Comparison of ENCODE assay signal across 8 cellular contexts in the genomic region with DNA sequence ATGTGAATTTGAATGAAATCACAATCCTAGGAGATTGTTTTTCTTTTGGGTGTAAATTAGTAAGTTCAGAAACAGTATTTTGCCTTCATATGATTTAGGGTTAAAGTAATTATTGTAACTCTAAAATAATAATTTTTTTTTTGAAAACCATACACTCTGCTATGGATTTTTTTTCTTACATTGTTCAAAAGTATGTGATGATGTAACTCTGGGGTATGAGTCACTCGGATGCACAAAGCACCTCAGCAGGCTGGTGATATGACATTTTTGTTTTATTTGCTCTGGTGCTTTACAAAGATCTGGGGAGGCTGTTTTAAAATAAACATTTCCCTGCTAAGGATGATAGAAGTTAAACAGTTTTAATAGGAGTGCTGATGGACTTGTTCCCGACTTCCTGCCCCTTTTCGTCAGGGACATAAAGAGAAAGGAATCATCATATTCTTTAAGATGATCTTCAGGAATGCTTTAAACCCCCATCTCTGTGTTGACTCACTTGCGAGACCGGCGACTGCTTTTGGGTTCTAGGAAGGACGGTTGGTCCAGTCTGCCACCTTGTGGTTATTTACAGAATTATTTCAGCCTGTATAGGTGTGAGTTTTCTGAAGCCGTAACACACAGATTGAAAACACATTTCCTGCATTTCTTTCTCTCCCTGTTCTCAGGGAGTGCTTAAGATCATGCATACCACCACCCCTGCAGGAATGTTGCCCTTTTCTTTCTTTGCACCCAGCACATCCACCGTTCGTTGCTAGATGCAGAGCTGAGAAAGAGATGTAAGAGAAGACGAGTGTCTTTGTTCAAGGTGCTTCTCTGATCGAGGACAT.
DNase-seq lines count a peak whose midpoint lies in the region; ATAC-seq and TF ChIP-seq lines count a peak whose summit lies in the region.

No MANE protein-coding gene starts in this region.

- intact Hi-C loops in adrenal gland (cut with DNase I), result loop anchor here (10.0 kb wide), 2 partner anchors 71 to 321 kb away; partner anchors contain the start of gene RAPGEF2 (in 2 of the 2)

- peak; percentile 55 for ATAC-seq in HG02571 (IDR thresholded peaks at IDR 0.05; ENCODE audit: unreplicated experiment)
- ATAC-seq in HG03457 (IDR thresholded peaks at IDR 0.05; ENCODE audit: unreplicated experiment), result no peak

- no peak for TF ChIP-seq POLR2A in adrenal gland (IDR thresholded peaks at IDR 0.05)

- no peaks in the 10 kb centered on the region for H3K36me3 ChIP-seq in adrenal gland (replicated peaks in 1 of 2)
- no peaks in the 10 kb centered on the region for H3K36me3 ChIP-seq in right atrium auricular region

- peaks cover 0 to 19% of the 10 kb centered on the region in 2 donors for H3K4me1 ChIP-seq in adrenal gland (replicated peaks in 1 of 2)
- H3K4me1 ChIP-seq in right atrium auricular region, result peaks cover 0 to 81% of the 10 kb centered on the region in 2 donors

- H3K27me3 ChIP-seq in adrenal gland, result no peaks in the 10 kb centered on the region
- H3K27me3 ChIP-seq in right atrium auricular region, result no peaks in the 10 kb centered on the region

- TF ChIP-seq CTCF in GM12864 (IDR thresholded peaks at IDR 0.05; ENCODE audit: low read depth, low read length, missing control alignments) (peak; percentile 75), adrenal gland (IDR thresholded peaks at IDR 0.05) (peak; percentile 78 to 91 (median 86)), right atrium auricular region (IDR thresholded peaks at IDR 0.05) (peak in 1 of 2 donors; percentile 91)

- WGBS in adrenal gland, 4 donors, result 5 to 8% (median 7%) methylated on average over 12 of the region's 12 CpGs

- H3K4me3 ChIP-seq in GM12864 (ENCODE audit: low read depth, low read length) (no peak overlapping the region; the same call in 1 of the 2 replicates), adrenal gland (peak overlapping the region in 1 of 4 donors; percentile 3), right atrium auricular region (no peak overlapping the region)

- H3K27ac ChIP-seq in adrenal gland (no peak overlapping the region), right atrium auricular region (peak overlapping the region in 1 of 2 donors; percentile 15)

- H3K9me3 ChIP-seq in adrenal gland (replicated peaks in 1 of 3), result no peaks in the 10 kb centered on the region
- H3K9me3 ChIP-seq in right atrium auricular region, result no peaks in the 10 kb centered on the region

- DNase-seq in GM12864 (ENCODE audit: low read depth) (peak; percentile 60), NAMALWA (ENCODE audit: low spot score) (peak; percentile 95), SKM-1 treated with dmso at 0.1 percent for 144 hours (lab: John Stamatoyannopoulos, UW; ENCODE audit: unreplicated experiment) (peak; percentile 66), adrenal gland (peak; percentile 56 to 82 (median 71)), right atrium auricular region (ENCODE audit: low spot score) (peak; percentile 69), renal cortical epithelial cell (ENCODE audit: low read depth) (peak; percentile 77)
